Comparison of ENCODE assay signal across 8 cellular contexts in the genomic region with DNA sequence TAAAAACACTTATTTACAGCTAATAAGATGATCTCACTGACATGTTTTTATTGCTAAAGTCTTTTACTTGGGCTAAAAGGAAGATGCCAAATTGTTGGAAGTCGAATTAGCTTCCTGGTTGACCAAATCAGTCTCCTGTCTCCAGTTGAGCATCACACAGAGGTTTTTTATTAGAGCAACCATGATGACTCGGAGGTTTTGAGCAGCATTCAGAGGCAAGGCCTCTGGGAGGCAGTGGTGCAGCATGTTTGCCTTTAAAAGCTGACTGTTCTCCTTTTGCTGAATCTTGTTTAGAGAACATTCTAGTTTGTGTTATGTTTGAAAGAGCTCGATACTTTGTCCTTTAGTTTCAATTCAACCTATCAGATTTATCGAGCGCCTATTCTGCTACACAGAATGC. TPM values are rescaled to one million over a fixed set of nuclear protein-coding genes. Genes with fewer than 3 reads are reported as not detected.
DNase-seq lines count a peak whose midpoint lies in the region; ATAC-seq and TF ChIP-seq lines count a peak whose summit lies in the region.

No MANE protein-coding gene starts in this region.

- no peaks in the 10 kb centered on the region for H3K9me2 ChIP-seq in DOHH2 (replicated peaks; ENCODE audit: control insufficient read depth, low read length)

- no peaks in the 10 kb centered on the region for H3K9me3 Mint-ChIP-seq in WTC11

- H3K36me3 Mint-ChIP-seq in WTC11 = peaks cover 59% of the 10 kb centered on the region

- DNase-seq in WTC11 (ENCODE audit: low spot score) = peak; percentile 23
- peak in 34 of 51 donors; percentile 1 to 80 (median 33) for DNase-seq in hypothalamus (lab: John Stamatoyannopoulos, UW)
- DNase-seq in testis = peak; percentile 50
- DNase-seq in activated CD8-positive, alpha-beta memory T cell treated with anti-CD3 and anti-CD28 coated beads, Interleukin-2, amount 50 U/mL, for 4 hours = no peak
- no peak for DNase-seq in coronary artery (ENCODE audit: low spot score)
- DNase-seq in activated effector memory CD4-positive, alpha-beta T cell treated with anti-CD3 and anti-CD28 coated beads, Interleukin-2, amount 50 U/mL, for 16 hours = no peak

- peaks cover 31% of the 10 kb centered on the region for H3K4me1 ChIP-seq in DOHH2 (ENCODE audit: control insufficient read depth, low read length)
- peaks cover 5% of the 10 kb centered on the region for H3K4me1 ChIP-seq in testis

- H3K27ac Mint-ChIP-seq in WTC11 = peak overlapping the region; percentile 80

- ATAC-seq in WTC11 = no peak

- H3K4me3 ChIP-seq in DOHH2 (ENCODE audit: low read length) = peak overlapping the region; percentile 95
- no peak overlapping the region for H3K4me3 ChIP-seq in testis
- H3K4me3 ChIP-seq in coronary artery = no peak overlapping the region

- TF ChIP-seq CTCF in DOHH2 (IDR thresholded peaks at IDR 0.05; ENCODE audit: low read depth, low read length, poor library complexity, severe bottlenecking) = peak; percentile 35
- TF ChIP-seq CTCF in LNCAP (IDR thresholded peaks at IDR 0.05) = peak; percentile 81
- TF ChIP-seq CTCF in WTC11 (IDR thresholded peaks at IDR 0.05) = no peak
- peak in 2 of 3 experiments; percentile 12 to 15 for TF ChIP-seq CTCF in testis (IDR thresholded peaks at IDR 0.05)
- no peak for TF ChIP-seq CTCF in coronary artery (IDR thresholded peaks at IDR 0.05)

- peaks cover 64% of the 10 kb centered on the region for H3K36me3 ChIP-seq in DOHH2 (ENCODE audit: control insufficient read depth, low read length)
- no peaks in the 10 kb centered on the region for H3K36me3 ChIP-seq in testis (ENCODE audit: low read depth, missing control alignments)

- peaks cover 7% of the 10 kb centered on the region for H3F3A ChIP-seq in DOHH2 (ENCODE audit: control insufficient read depth, insufficient read depth)

- H4K20me1 ChIP-seq in DOHH2 (ENCODE audit: control insufficient read depth, insufficient read depth, low read depth, low read length) = peaks cover 15% of the 10 kb centered on the region; the same call in 1 of the 2 replicates

- H3K27me3 ChIP-seq in DOHH2 (ENCODE audit: control insufficient read depth, low read length) (peaks cover 5% of the 10 kb centered on the region; the same call in 1 of the 2 replicates), testis (no peaks in the 10 kb centered on the region)

- peak overlapping the region; percentile 93 for H3K4me2 ChIP-seq in DOHH2 (ENCODE audit: low read length)

- CTCF ChIA-PET in WTC11 (lab: Charles Lee) = interaction anchor here (0.9 to 3.9 kb wide), 9 partner anchors 21 to 418 kb away, joined by 3 to 14 read pairs (median 5); a partner anchor contains a TSS

- TF ChIP-seq POLR2A in testis (IDR thresholded peaks at IDR 0.05) = no peak

- H3K27ac ChIP-seq in DOHH2 (ENCODE audit: low read depth, low read length) = no peak overlapping the region
- no peak overlapping the region for H3K27ac ChIP-seq in testis
- H3K27ac ChIP-seq in coronary artery = no peak overlapping the region

- H3K4me1 Mint-ChIP-seq in WTC11 = peaks cover 32% of the 10 kb centered on the region

- intact Hi-C loops in testis (cut with DNase I; ENCODE audit: low total_unique reads) = no loop called here

- POLR2A ChIA-PET in WTC11 (lab: Charles Lee) = interaction anchor here (1.0 to 2.3 kb wide), 3 partner anchors 10 to 44 kb away, joined by 5 to 9 read pairs (median 9); a partner anchor contains a TSS

- no peaks in the 10 kb centered on the region; the same call in 1 of the 2 replicates for H3K27me3 Mint-ChIP-seq in WTC11 (ENCODE audit: low read depth)

- peak overlapping the region; percentile 94 for H3K4me3 Mint-ChIP-seq in WTC11

- H3K79me2 ChIP-seq in DOHH2 (ENCODE audit: control insufficient read depth, low read length) = peaks cover 39% of the 10 kb centered on the region

- 55 to 81% methylated on average over 5 of the region's 5 CpGs for WGBS in testis, 2 donors

- H3K9me3 ChIP-seq in DOHH2 (ENCODE audit: control insufficient read depth, insufficient read depth, low read length) (no peaks in the 10 kb centered on the region), testis (no peaks in the 10 kb centered on the region)

TF ChIP-seq in WTC11, 78 proteins besides CTCF, POLR2A, EP300 and RAD21:
- peak; percentile 90 for TF ChIP-seq NFE2L1 (CRISPR knock-in tag; IDR thresholded peaks at IDR 0.05)
- TF ChIP-seq, protein P1, sequence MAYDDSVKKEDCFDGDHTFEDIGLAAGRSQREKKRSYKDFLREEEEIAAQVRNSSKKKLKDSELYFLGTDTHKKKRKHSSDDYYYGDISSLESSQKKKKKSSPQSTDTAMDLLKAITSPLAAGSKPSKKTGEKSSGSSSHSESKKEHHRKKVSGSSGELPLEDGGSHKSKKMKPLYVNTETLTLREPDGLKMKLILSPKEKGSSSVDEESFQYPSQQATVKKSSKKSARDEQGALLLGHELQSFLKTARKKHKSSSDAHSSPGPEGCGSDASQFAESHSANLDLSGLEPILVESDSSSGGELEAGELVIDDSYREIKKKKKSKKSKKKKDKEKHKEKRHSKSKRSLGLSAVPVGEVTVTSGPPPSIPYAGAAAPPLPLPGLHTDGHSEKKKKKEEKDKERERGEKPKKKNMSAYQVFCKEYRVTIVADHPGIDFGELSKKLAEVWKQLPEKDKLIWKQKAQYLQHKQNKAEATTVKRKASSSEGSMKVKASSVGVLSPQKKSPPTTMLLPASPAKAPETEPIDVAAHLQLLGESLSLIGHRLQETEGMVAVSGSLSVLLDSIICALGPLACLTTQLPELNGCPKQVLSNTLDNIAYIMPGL (CRISPR knock-in tag; IDR thresholded peaks at IDR 0.05) = no peak
- TF ChIP-seq, protein P2, sequence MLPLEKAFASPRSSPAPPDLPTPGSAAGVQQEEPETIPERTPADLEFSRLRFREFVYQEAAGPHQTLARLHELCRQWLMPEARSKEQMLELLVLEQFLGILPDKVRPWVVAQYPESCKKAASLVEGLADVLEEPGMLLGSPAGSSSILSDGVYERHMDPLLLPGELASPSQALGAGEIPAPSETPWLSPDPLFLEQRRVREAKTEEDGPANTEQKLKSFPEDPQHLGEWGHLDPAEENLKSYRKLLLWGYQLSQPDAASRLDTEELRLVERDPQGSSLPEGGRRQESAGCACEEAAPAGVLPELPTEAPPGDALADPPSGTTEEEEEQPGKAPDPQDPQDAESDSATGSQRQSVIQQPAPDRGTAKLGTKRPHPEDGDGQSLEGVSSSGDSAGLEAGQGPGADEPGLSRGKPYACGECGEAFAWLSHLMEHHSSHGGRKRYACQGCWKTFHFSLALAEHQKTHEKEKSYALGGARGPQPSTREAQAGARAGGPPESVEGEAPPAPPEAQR (CRISPR knock-in tag; IDR thresholded peaks at IDR 0.05) = no peak
- no peak for TF ChIP-seq ZBTB21 (CRISPR knock-in tag; IDR thresholded peaks at IDR 0.05; ENCODE audit: borderline replicate concordance)

RNA-seq across cellular contexts. Expression of a gene that starts 2.1 kb away (rescaled TPM):
- total RNA-seq in WTC11 (2021) = 487 to 548 TPM (median 488 TPM) in 3 replicates
- 10 to 100 TPM; 84.2 to 87.5 TPM for total RNA-seq in testis
- polyA plus RNA-seq in testis (ENCODE audit: insufficient read depth, low read depth, low replicate concordance) = 57.4 TPM

RNA-seq across cellular contexts. Expression of a gene that starts 44.4 kb away (rescaled TPM):
- total RNA-seq in WTC11 (2021) = 43.2 to 49.0 TPM (median 48.5 TPM) in 3 replicates
- total RNA-seq in testis = 10 to 100 TPM; 59.8 to 77.9 TPM
- 19.7 TPM for polyA plus RNA-seq in testis (ENCODE audit: insufficient read depth, low read depth, low replicate concordance)

Comparison
In these comparisons a context has a peak if more than half of its experiments do, and no peak if none do; other contexts are left out.
1. CTCF ChIP-seq: peak in DOHH2 (single experiment), LNCAP (single experiment) and testis (2 of 3); none in WTC11 (single experiment) and coronary artery (single experiment).
2. DNase-seq: peak in WTC11 (single experiment), hypothalamus (34 of 51) and testis (single experiment); none in activated CD8-positive, alpha-beta memory T cell treated with anti-CD3 and anti-CD28 coated beads, Interleukin-2, amount 50 U/mL, for 4 hours (single experiment), coronary artery (single experiment) and activated effector memory CD4-positive, alpha-beta T cell treated with anti-CD3 and anti-CD28 coated beads, Interleukin-2, amount 50 U/mL, for 16 hours (single experiment).